ENCODE assay signal across 8 cellular contexts in the genomic region with DNA sequence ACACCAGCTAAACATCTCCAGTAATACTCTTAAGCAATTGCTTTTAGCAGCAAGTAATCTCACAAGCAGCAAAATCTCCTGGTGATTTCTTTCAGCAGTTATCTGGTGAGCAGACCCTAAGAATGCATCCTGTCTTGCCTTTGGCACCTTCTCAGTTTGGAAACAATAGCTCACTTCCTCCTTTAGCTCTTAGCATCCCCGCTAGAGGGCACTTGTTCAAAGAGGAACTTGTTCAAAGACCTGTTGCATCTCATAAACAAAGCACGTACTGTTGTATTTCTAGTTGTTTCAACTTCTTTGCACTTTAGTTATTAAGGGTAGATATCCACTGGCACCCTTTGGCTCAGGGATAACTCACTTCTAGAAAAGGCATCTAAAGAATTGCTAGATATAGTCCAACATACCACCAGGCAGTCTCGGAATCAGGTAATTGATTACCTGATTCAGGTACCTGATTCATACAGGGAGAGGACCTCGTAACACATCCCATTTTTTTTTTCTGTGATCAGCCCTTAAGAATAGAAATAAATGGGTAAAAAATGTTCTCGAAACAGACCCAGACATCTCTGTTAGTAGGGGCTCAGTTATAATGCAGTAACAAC.
DNase-seq lines count a peak whose midpoint lies in the region; ATAC-seq and TF ChIP-seq lines count a peak whose summit lies in the region.

No MANE protein-coding gene starts in this region.

- DNase-seq in COLO668 (lab: John Stamatoyannopoulos, UW; ENCODE audit: unreplicated experiment), result peak; percentile 8
- DNase-seq in NCI-H2107 treated with DMSO at 0.1 percent for 48 hours (lab: John Stamatoyannopoulos, UW; ENCODE audit: unreplicated experiment), result peak; percentile 61
- DNase-seq in activated T-cell treated with anti-CD3 and anti-CD28 coated beads, Interleukin-2, amount 50 U/mL, for 48 hours, result peak; percentile 30 to 32
- DNase-seq in glomerular endothelial cell (ENCODE audit: extremely low read depth, low read depth, low spot score), result peak; percentile 45
- DNase-seq in retinal pigment epithelial cell (ENCODE audit: low read depth), result peak; percentile 26
- no peak for DNase-seq in effector CD8-positive, alpha-beta T cell (lab: John Stamatoyannopoulos, UW)

- ATAC-seq in GM18520 (IDR thresholded peaks at IDR 0.05; ENCODE audit: unreplicated experiment), result peak; percentile 81
- ATAC-seq in HG02885 (IDR thresholded peaks at IDR 0.05; ENCODE audit: poor library complexity, unreplicated experiment), result peak; percentile 96

- H3K4me3 ChIP-seq in retinal pigment epithelial cell (ENCODE audit: low read length), result no peak overlapping the region

- TF ChIP-seq CTCF in retinal pigment epithelial cell (conservative IDR thresholded peaks at IDR 0.05; ENCODE audit: low read depth, low read length), result peak; percentile 90
